ENCODE assay signal across 8 cellular contexts in genomic region chr9:84670106-84670800, GRCh38. TPM values are rescaled to one million over a fixed set of nuclear protein-coding genes. Genes with fewer than 3 reads are reported as not detected.
A peak's percentile ranks its signal among the peaks of the same experiment; 100 is the strongest.
DNase-seq lines count a peak whose midpoint lies in the region; ATAC-seq, FAIRE-seq and TF ChIP-seq lines count a peak whose summit lies in the region.

No MANE protein-coding gene starts in this region.

- peaks cover 0 to 36% of the 10 kb centered on the region in 2 donors for H3K4me1 ChIP-seq in muscle layer of duodenum (ENCODE audit: control insufficient read depth in 1 of 2, insufficient read depth in 2 of 2, low read length in 2 of 2)

- no peak overlapping the region for H3K27ac ChIP-seq in muscle layer of duodenum (ENCODE audit: low read length)

- H3K9me3 Mint-ChIP-seq in endothelial cell (ENCODE audit: unreplicated experiment) = no peaks in the 10 kb centered on the region

- no peaks in the 10 kb centered on the region for H3K9me3 ChIP-seq in muscle layer of duodenum (ENCODE audit: control insufficient read depth in 1 of 2, low read length in 2 of 2)

- peak; percentile 5 for ATAC-seq in HG03159 (IDR thresholded peaks at IDR 0.05; ENCODE audit: unreplicated experiment)
- no peak for ATAC-seq in HG02870 (IDR thresholded peaks at IDR 0.05; ENCODE audit: unreplicated experiment)

- H3K27ac Mint-ChIP-seq in endothelial cell (ENCODE audit: unreplicated experiment) = no peak overlapping the region

- peak; percentile 21 for DNase-seq in 8988T
- DNase-seq in endothelial cell (ENCODE audit: low spot score) = peak; percentile 30
- DNase-seq in ACHN = no peak
- no peak for DNase-seq in OCI-M2 (lab: John Stamatoyannopoulos, UW; ENCODE audit: unreplicated experiment)
- DNase-seq in HTR-8/SVneo (ENCODE audit: insufficient read length, low spot score) = no peak

- FAIRE-seq in HTR-8/SVneo (lab: Jason Lieb, UNC) = no peak

- no peak for TF ChIP-seq CTCF in endothelial cell (IDR thresholded peaks at IDR 0.05; ENCODE audit: unreplicated experiment)

- peaks cover 12% of the 10 kb centered on the region for H3K27me3 Mint-ChIP-seq in endothelial cell (ENCODE audit: unreplicated experiment)

- in situ Hi-C loops in ACHN (cut with HindIII; ENCODE audit: low pct_ligation_motif_present, low pct_unique_long_range_greater_than_20kb, low sequenced_read_pairs) = no loop called here

- peaks cover 18% of the 10 kb centered on the region for H3K27me3 ChIP-seq in muscle layer of duodenum (ENCODE audit: low read depth, low read length)

- H3K4me3 ChIP-seq in muscle layer of duodenum (ENCODE audit: low read depth in 1 of 2, low read length in 2 of 2) = peak overlapping the region; percentile 32 to 87

- H3K36me3 Mint-ChIP-seq in endothelial cell (ENCODE audit: low read depth, unreplicated experiment) = no peaks in the 10 kb centered on the region

- peaks cover 14% of the 10 kb centered on the region for H3K4me1 Mint-ChIP-seq in endothelial cell (ENCODE audit: unreplicated experiment)

- H3K4me3 Mint-ChIP-seq in endothelial cell (ENCODE audit: unreplicated experiment) = no peak overlapping the region

- H3K36me3 ChIP-seq in muscle layer of duodenum (ENCODE audit: control insufficient read depth in 1 of 2, insufficient read depth in 2 of 2, low read length in 2 of 2) = no peaks in the 10 kb centered on the region

RNA-seq across cellular contexts. Expression of gene NTRK2, which starts 0.7 kb away (rescaled TPM):
- total RNA-seq in endothelial cell (ENCODE audit: unreplicated experiment) = not detected

Comparison
In these comparisons a context has a peak if more than half of its experiments do, and no peak if none do; other contexts are left out.
1. DNase-seq: peak in 8988T (single experiment) and endothelial cell (single experiment); none in ACHN (single experiment), OCI-M2 (single experiment) and HTR-8/SVneo (single experiment).